ENCODE assay signal across 9 cellular contexts in genomic region chr2:20593072-20594034, GRCh38. TPM values are rescaled to one million over a fixed set of nuclear protein-coding genes. Genes with fewer than 3 reads are reported as not detected.
A peak's percentile ranks its signal among the peaks of the same experiment; 100 is the strongest.
DNase-seq lines count a peak whose midpoint lies in the region; ATAC-seq, FAIRE-seq and TF ChIP-seq lines count a peak whose summit lies in the region.
"Had no signal": no experiment of that assay in that cellular context is flagged by ENCODE, and none has a peak within 500 bp of the region (broad histone marks: within the 10 kb centered on the region; RNA-seq: fewer than 3 reads in every experiment).

No MANE protein-coding gene starts in this region.

- no peak overlapping the region for H3K4me2 ChIP-seq in endothelial cell of umbilical vein (ENCODE audit: insufficient read depth, low read length)

- H2AFZ ChIP-seq in ACC112 (ENCODE audit: low read length, unreplicated experiment) (peak overlapping the region; percentile 61), endothelial cell of umbilical vein (ENCODE audit: low read depth, low read length) (peak overlapping the region; percentile 30)

- no TSS peak for BruUV-seq in endothelial cell of umbilical vein (replicated peaks; lab: Mats Ljungman, UMichigan)

- H3K36me3 ChIP-seq in ACC112 (ENCODE audit: insufficient read depth, low read length), result no peaks in the 10 kb centered on the region
- H3K36me3 ChIP-seq in endothelial cell of umbilical vein (ENCODE audit: control insufficient read depth in 2 of 2, extremely low read depth in 1 of 2, insufficient read depth in 2 of 2, low read length in 2 of 2), result no peaks in the 10 kb centered on the region

- DNase-seq in OCI-M1 (lab: John Stamatoyannopoulos, UW) (peak; percentile 36), endothelial cell of umbilical vein (ENCODE audit: low read depth, low spot score) (peak; percentile 73), myocyte (ENCODE audit: low read depth) (peak; percentile 88), foreskin melanocyte (no peak)
- no peak for DNase-seq in central memory CD4-positive, alpha-beta T cell

- H3K79me2 ChIP-seq in ACC112 (ENCODE audit: control insufficient read depth, insufficient read depth, low read length, unreplicated experiment) (no peaks in the 10 kb centered on the region), endothelial cell of umbilical vein (ENCODE audit: control insufficient read depth, insufficient read depth, low read length) (no peaks in the 10 kb centered on the region)

- CTCF ChIA-PET in endothelial cell of umbilical vein (lab: Charles Lee), result no interaction called here

- dilution Hi-C loops in endothelial cell of umbilical vein (cut with MboI; ENCODE audit: extremely low pct_ligation_motif_present, low sequenced_read_pairs), result no loop called here

- no peaks in the 10 kb centered on the region for H3K9me3 ChIP-seq in endothelial cell of umbilical vein (replicated peaks; ENCODE audit: control insufficient read depth, insufficient read depth, low read length)

- POLR2A ChIA-PET in endothelial cell of umbilical vein (lab: Charles Lee), result no interaction called here

- H4K20me1 ChIP-seq in endothelial cell of umbilical vein (replicated peaks; ENCODE audit: control insufficient read depth, extremely low read depth, insufficient read depth, low read length), result no peaks in the 10 kb centered on the region

- intact Hi-C loops in endothelial cell of umbilical vein (cut with micrococcal nuclease), result no loop called here

- H3K9me1 ChIP-seq in endothelial cell of umbilical vein (replicated peaks; ENCODE audit: control insufficient read depth, extremely low read depth, insufficient read depth, low read length), result no peaks in the 10 kb centered on the region

- no peak for TF ChIP-seq CTCF in endothelial cell of umbilical vein (IDR thresholded peaks at IDR 0.05; ENCODE audit: extremely low read depth in 1 of 2, insufficient read depth in 1 of 2, low read depth in 1 of 2, low read length in 2 of 2)

- peak; percentile 83 for FAIRE-seq in endothelial cell of umbilical vein (lab: Jason Lieb, UNC)
- FAIRE-seq: endometrium had no signal

- ATAC-seq in GM21423 (IDR thresholded peaks at IDR 0.05; ENCODE audit: unreplicated experiment) (no peak), HG02588 (IDR thresholded peaks at IDR 0.05; ENCODE audit: unreplicated experiment) (no peak)

- H3K4me1 ChIP-seq in ACC112 (ENCODE audit: control insufficient read depth, insufficient read depth, low read length, unreplicated experiment) (peaks cover 78% of the 10 kb centered on the region), endothelial cell of umbilical vein (ENCODE audit: control insufficient read depth, extremely low read depth, insufficient read depth, low read length) (peaks cover 43% of the 10 kb centered on the region)

- H3K4me3 ChIP-seq in ACC112 (ENCODE audit: low read depth, low read length) (peak overlapping the region; percentile 11; the same call in 1 of the 2 replicates), endothelial cell of umbilical vein (replicated peaks in 1 of 3; ENCODE audit: insufficient read depth in 1 of 3, low read depth in 1 of 3, low read length in 3 of 3) (no peak overlapping the region)

- H3K27ac ChIP-seq in ACC112 (ENCODE audit: low read depth, low read length) (peak overlapping the region; percentile 93), endothelial cell of umbilical vein (ENCODE audit: insufficient read depth, low read depth, low read length) (peak overlapping the region; percentile 67)

- H3K27me3 ChIP-seq in ACC112 (ENCODE audit: insufficient read depth, low read length) (no peaks in the 10 kb centered on the region), endothelial cell of umbilical vein (ENCODE audit: control insufficient read depth in 2 of 2, insufficient read depth in 2 of 2, low read length in 2 of 2) (no peaks in the 10 kb centered on the region)

- TF ChIP-seq POLR2A in endothelial cell of umbilical vein (IDR thresholded peaks at IDR 0.05; ENCODE audit: low read depth, low read length), result no peak

- peak overlapping the region; percentile 35 for H3K9ac ChIP-seq in endothelial cell of umbilical vein (replicated peaks; ENCODE audit: extremely low read depth, insufficient read depth, low read length)

TF ChIP-seq in endothelial cell of umbilical vein, 7 proteins besides CTCF, POLR2A, EP300 and RAD21:
- no peak for TF ChIP-seq GATA2 (IDR thresholded peaks at IDR 0.05; ENCODE audit: insufficient read depth, insufficient read length, low read depth, low read length)
- TF ChIP-seq POLR2AphosphoS5 (IDR thresholded peaks at IDR 0.05; ENCODE audit: insufficient read depth, low read depth, low read length), result peak; percentile 19
- no peak for TF ChIP-seq EZH2 (IDR thresholded peaks at IDR 0.05; ENCODE audit: borderline replicate concordance, low read depth, low read length, severe bottlenecking)
- TF ChIP-seq MYC (IDR thresholded peaks at IDR 0.05; ENCODE audit: low read depth, low read length), result no peak
- TF ChIP-seq JUN (IDR thresholded peaks at IDR 0.05; ENCODE audit: borderline replicate concordance, insufficient read depth, insufficient read length, low read depth), result peak; percentile 65
- TF ChIP-seq FOS (IDR thresholded peaks at IDR 0.05; ENCODE audit: borderline replicate concordance, insufficient read depth, low read length), result peak; percentile 65
- no peak for TF ChIP-seq MAX (IDR thresholded peaks at IDR 0.05; ENCODE audit: insufficient read depth, insufficient read length)

RNA-seq across cellular contexts. Expression of gene HS1BP3, which starts 57.5 kb away (rescaled TPM):
- total RNA-seq in endothelial cell of umbilical vein (27.8 and 33.1 TPM in 2 replicates), myocyte (24.9 and 35.0 TPM in 2 replicates)
- 27.4 and 36.3 TPM in 2 replicates for polyA plus RNA-seq in endothelial cell of umbilical vein
- polyA plus RNA-seq in endothelial cell of umbilical vein (2011; cell fraction: cytosol; rRNA removed), result 17.0 and 22.6 TPM in 2 replicates
- polyA plus RNA-seq in endothelial cell of umbilical vein (2011; cell fraction: nucleus; rRNA removed), result 42.4 and 48.5 TPM in 2 replicates
- polyA plus RNA-seq in endothelial cell of umbilical vein (2012), result 19.9 and 37.4 TPM in 2 replicates
- polyA minus RNA-seq in endothelial cell of umbilical vein, result 22.4 and 24.7 TPM in 2 replicates
- polyA minus RNA-seq in endothelial cell of umbilical vein (2011; cell fraction: cytosol; rRNA and poly(A)+ RNA removed), result 7.2 TPM
- 26.3 and 35.3 TPM in 2 replicates for polyA minus RNA-seq in endothelial cell of umbilical vein (2011; cell fraction: nucleus; rRNA and poly(A)+ RNA removed)
- 21.2 TPM for polyA plus RNA-seq in myocyte (2012)

Comparison
In these comparisons a context has a peak if more than half of its experiments do, and no peak if none do; other contexts are left out.
1. DNase-seq: peak in OCI-M1 (single experiment), endothelial cell of umbilical vein (single experiment) and myocyte (single experiment); none in central memory CD4-positive, alpha-beta T cell (single experiment) and foreskin melanocyte (single experiment).